In genomic region chr2:70552501-70553333, GRCh38 we compare ENCODE assay signal across 7 cellular contexts.
DNase-seq lines count a peak whose midpoint lies in the region; ATAC-seq and TF ChIP-seq lines count a peak whose summit lies in the region.

No MANE protein-coding gene starts in this region.

- H3K27ac Mint-ChIP-seq in central memory CD8-positive, alpha-beta T cell (ENCODE audit: low read depth), result peak overlapping the region; percentile 83

- peak; percentile 10 for ATAC-seq in central memory CD8-positive, alpha-beta T cell (replicated peaks; ENCODE audit: extremely low read depth, poor library complexity, severe bottlenecking)
- ATAC-seq in GM19351 (IDR thresholded peaks at IDR 0.05; ENCODE audit: unreplicated experiment), result no peak
- ATAC-seq in HG02798 (IDR thresholded peaks at IDR 0.05; ENCODE audit: poor library complexity, unreplicated experiment), result no peak

- POLR2A ChIA-PET in HEK293 (lab: Yijun Ruan, JAX), result interaction anchor here (1.0 kb wide), 1 partner anchor 13 kb away, joined by 3 read pairs; no protein-coding TSS in a partner anchor

- no peak for DNase-seq in NT2/D1 (ENCODE audit: low read depth, low spot score)
- DNase-seq in central memory CD8-positive, alpha-beta T cell (ENCODE audit: low spot score in 2 of 2), result no peak
- no peak for DNase-seq in COR-L47 (lab: John Stamatoyannopoulos, UW)

- H3K36me3 ChIP-seq in HEK293 (ENCODE audit: control insufficient read depth in 2 of 2, insufficient read depth in 1 of 2, low read length in 2 of 2) (no peaks in the 10 kb centered on the region), NT2/D1 (ENCODE audit: insufficient read depth, insufficient read length, low read length) (no peaks in the 10 kb centered on the region), muscle layer of duodenum (ENCODE audit: control insufficient read depth in 1 of 2, insufficient read depth in 2 of 2, low read length in 2 of 2) (no peaks in the 10 kb centered on the region)

- H3K27ac ChIP-seq in HEK293 (ENCODE audit: extremely low read depth, low read depth, low read length) (peak overlapping the region; percentile 22; the same call in 1 of the 2 replicates), muscle layer of duodenum (ENCODE audit: low read length) (peak overlapping the region; percentile 11)

- no peaks in the 10 kb centered on the region for H3K36me3 Mint-ChIP-seq in central memory CD8-positive, alpha-beta T cell (ENCODE audit: insufficient read depth)

- H3K27me3 ChIP-seq in NT2/D1 (ENCODE audit: insufficient read depth, insufficient read length) (peaks cover 32% of the 10 kb centered on the region), muscle layer of duodenum (ENCODE audit: low read depth, low read length) (peaks cover 19% of the 10 kb centered on the region)

- H3K9me3 ChIP-seq in HEK293 (ENCODE audit: control insufficient read depth, insufficient read depth, low read depth, low read length) (no peaks in the 10 kb centered on the region), NT2/D1 (ENCODE audit: insufficient read depth, low read length) (no peaks in the 10 kb centered on the region), muscle layer of duodenum (ENCODE audit: control insufficient read depth in 1 of 2, low read length in 2 of 2) (no peaks in the 10 kb centered on the region)

- no peak for TF ChIP-seq CTCF in HEK293 (tag by site-specific recombination; IDR thresholded peaks at IDR 0.05)

- H3K27me3 Mint-ChIP-seq in central memory CD8-positive, alpha-beta T cell, result peaks cover 6% of the 10 kb centered on the region

- peaks cover 26% of the 10 kb centered on the region for H3K4me1 Mint-ChIP-seq in central memory CD8-positive, alpha-beta T cell

- H3K4me1 ChIP-seq in HEK293 (ENCODE audit: control insufficient read depth, insufficient read depth, low read length), result 0 out of 2 replicates have a peak, but pooled peaks cover 9% of the 10 kb centered on the region
- H3K4me1 ChIP-seq in NT2/D1 (ENCODE audit: insufficient read depth, insufficient read length), result peaks cover 4% of the 10 kb centered on the region
- peaks cover 6 to 22% of the 10 kb centered on the region in 2 donors for H3K4me1 ChIP-seq in muscle layer of duodenum (ENCODE audit: control insufficient read depth in 1 of 2, insufficient read depth in 2 of 2, low read length in 2 of 2)

- CTCF ChIA-PET in HEK293 (lab: Yijun Ruan, JAX), result interaction anchor here (1.1 to 2.5 kb wide), 4 partner anchors 65 to 248 kb away, joined by 3 to 10 read pairs (median 4); no protein-coding TSS in a partner anchor

- H3K4me3 ChIP-seq in HEK293 (ENCODE audit: low read depth, low read length) (peak overlapping the region; percentile 55), NT2/D1 (ENCODE audit: insufficient read length, low read depth) (peak overlapping the region; percentile 50), muscle layer of duodenum (ENCODE audit: low read depth in 1 of 2, low read length in 2 of 2) (peak overlapping the region; percentile 71 to 73)

- no peaks in the 10 kb centered on the region for H3K9me3 Mint-ChIP-seq in central memory CD8-positive, alpha-beta T cell

- peak overlapping the region; percentile 93 for H3K4me3 Mint-ChIP-seq in central memory CD8-positive, alpha-beta T cell

- H3K9ac ChIP-seq in NT2/D1 (ENCODE audit: insufficient read length, low read depth), result peak overlapping the region; percentile 76

TF ChIP-seq in HEK293, 187 proteins besides CTCF, POLR2A, EP300 and RAD21 (continues in another document):
- TF ChIP-seq ZBTB6 (tag by site-specific recombination; IDR thresholded peaks at IDR 0.05), result no peak
- TF ChIP-seq ZNF391 (tag by site-specific recombination; IDR thresholded peaks at IDR 0.05; ENCODE audit: borderline replicate concordance, low read depth), result no peak
- 0 out of 2 replicates have a peak, but pooled peaks have one; percentile 5 for TF ChIP-seq ZBTB10 (tag by site-specific recombination; IDR thresholded peaks at IDR 0.05)
- no peak for TF ChIP-seq ZNF624 (tag by site-specific recombination; IDR thresholded peaks at IDR 0.05)
- no peak for TF ChIP-seq ELK4 (IDR thresholded peaks at IDR 0.05; ENCODE audit: borderline replicate concordance, low read depth, low read length)
- no peak for TF ChIP-seq MYNN (tag by site-specific recombination; IDR thresholded peaks at IDR 0.05; ENCODE audit: borderline replicate concordance)
- no peak for TF ChIP-seq ZSCAN5A (tag by site-specific recombination; IDR thresholded peaks at IDR 0.05)
- peak; percentile 15 for TF ChIP-seq ZBTB20 (tag by site-specific recombination; IDR thresholded peaks at IDR 0.05)
- no peak for TF ChIP-seq ZNF707 (tag by site-specific recombination; IDR thresholded peaks at IDR 0.05)
- no peak for TF ChIP-seq ZNF302 (tag by site-specific recombination; IDR thresholded peaks at IDR 0.05; ENCODE audit: low read depth)
- no peak for TF ChIP-seq ZNF202 (tag by site-specific recombination; IDR thresholded peaks at IDR 0.05; ENCODE audit: borderline replicate concordance)
- 0 out of 2 replicates have a peak, but pooled peaks have one; percentile 36 for TF ChIP-seq ZNF777 (tag by site-specific recombination; IDR thresholded peaks at IDR 0.05; ENCODE audit: borderline replicate concordance)
- 0 out of 2 replicates have a peak, but pooled peaks have one; percentile 25 for TF ChIP-seq ZIC2 (tag by site-specific recombination; IDR thresholded peaks at IDR 0.05)
- TF ChIP-seq MZF1 (tag by site-specific recombination; IDR thresholded peaks at IDR 0.05; ENCODE audit: borderline replicate concordance), result peak; percentile 54; the same call in 1 of the 2 replicates
- TF ChIP-seq OVOL3 (tag by site-specific recombination; IDR thresholded peaks at IDR 0.05), result no peak
- no peak for TF ChIP-seq MEIS1 (CRISPR knock-in tag; IDR thresholded peaks at IDR 0.05; ENCODE audit: borderline replicate concordance)
- no peak for TF ChIP-seq ZNF221 (tag by site-specific recombination; IDR thresholded peaks at IDR 0.05; ENCODE audit: borderline replicate concordance)
- no peak for TF ChIP-seq ZNF121 (tag by site-specific recombination; IDR thresholded peaks at IDR 0.05)
